In the genomic region with DNA sequence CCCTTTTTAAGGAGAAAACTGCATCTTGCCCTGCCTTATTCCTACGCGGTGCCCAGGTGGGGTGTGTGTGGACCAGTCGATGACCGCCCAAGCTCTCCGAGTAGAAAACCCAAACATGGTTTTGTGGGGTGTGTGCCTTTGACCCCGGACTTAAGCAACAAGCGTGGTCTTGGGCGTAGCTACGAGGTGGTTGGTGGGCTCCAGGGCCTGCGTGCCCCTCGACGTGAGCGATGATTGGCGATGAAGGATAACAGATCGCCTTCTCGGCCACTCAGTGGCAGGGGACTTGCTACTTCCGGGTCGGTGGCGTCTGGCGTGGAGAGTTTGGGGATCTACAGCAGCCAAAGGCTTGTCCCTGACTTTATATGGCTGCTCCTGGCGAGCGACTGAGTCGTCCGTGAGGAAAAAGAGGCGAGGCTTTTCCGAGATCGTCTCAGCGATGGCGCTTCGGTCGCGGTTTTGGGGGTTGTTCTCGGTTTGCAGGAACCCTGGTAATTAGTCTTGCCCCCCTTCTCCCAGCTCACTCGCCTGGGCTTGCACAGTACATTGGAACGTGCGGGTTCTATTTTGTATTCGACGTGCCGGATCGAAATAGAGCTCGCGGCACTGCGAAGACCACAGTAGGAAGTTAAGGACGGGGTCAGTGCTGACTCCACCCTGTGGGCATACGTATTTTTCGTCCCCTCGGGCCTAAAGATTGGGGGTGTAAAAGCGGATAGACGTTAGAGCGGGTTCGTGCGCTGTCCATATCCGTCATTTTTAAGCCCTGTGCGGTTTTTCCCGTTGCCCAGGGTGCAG, we compare ENCODE assay signal across 1 cellular context.
TF ChIP-seq lines count a peak whose summit lies in the region.

Gene MRPL18 (plus strand): TSS at position 319 of the 798 bp plus-strand sequence. CDS start 121 bp downstream, at position 440.

TF ChIP-seq in GM23338, 12 proteins besides CTCF, POLR2A, EP300 and RAD21 (continued from another document):
- TF ChIP-seq EZH2phosphoT487 (IDR thresholded peaks at IDR 0.05; ENCODE audit: unreplicated experiment), result no peak
- no peak for TF ChIP-seq JUNB (IDR thresholded peaks at IDR 0.05; ENCODE audit: unreplicated experiment)
- no peak for TF ChIP-seq EZH2 (IDR thresholded peaks at IDR 0.05; ENCODE audit: low read depth, unreplicated experiment)
- TF ChIP-seq ZNF331 (CRISPR knock-in tag; IDR thresholded peaks at IDR 0.05; ENCODE audit: low read depth), result no peak
- no peak for TF ChIP-seq ZNF462 (CRISPR knock-in tag; IDR thresholded peaks at IDR 0.05)
